Comparison of ENCODE assay signal across 9 cellular contexts in the genomic region with DNA sequence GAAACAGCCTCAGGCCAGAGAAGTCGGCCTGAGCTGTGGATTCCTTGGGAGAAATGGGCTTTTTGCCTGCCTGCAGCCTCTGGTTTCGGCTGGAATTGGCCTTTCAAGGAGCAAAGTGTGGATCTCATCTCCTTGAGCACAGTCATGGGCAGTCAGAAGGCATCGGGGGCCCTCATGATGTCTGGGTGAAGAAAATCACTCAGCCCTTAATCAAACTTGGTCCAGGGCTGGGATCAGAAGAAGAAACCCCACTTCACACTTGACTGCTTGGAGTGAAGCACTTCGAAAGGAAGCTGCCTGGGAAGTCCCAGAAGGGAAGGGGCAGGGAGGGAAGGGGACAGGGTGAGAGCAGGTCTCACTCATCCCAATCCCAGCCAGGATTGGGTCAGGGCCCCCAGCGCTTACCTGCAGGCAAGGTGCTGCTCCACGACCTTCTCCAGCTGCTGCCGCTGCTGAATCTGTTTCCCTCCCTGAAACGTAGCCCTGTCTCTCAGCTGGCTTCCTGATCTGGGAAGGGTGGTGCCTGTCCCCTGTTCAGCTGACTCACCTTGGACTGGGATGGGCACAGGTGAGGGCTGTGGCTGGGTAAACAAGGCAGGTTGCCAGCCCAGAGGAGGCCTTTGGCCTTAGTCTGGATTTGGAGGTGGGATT. TPM values are rescaled to one million over a fixed set of nuclear protein-coding genes. Genes with fewer than 3 reads are reported as not detected.
A peak's percentile ranks its signal among the peaks of the same experiment; 100 is the strongest.
DNase-seq lines count a peak whose midpoint lies in the region; TF ChIP-seq lines count a peak whose summit lies in the region.
"Had no signal": no experiment of that assay in that cellular context is flagged by ENCODE, and none has a peak within 500 bp of the region (broad histone marks: within the 10 kb centered on the region; RNA-seq: fewer than 3 reads in every experiment).

A gene with protein sequence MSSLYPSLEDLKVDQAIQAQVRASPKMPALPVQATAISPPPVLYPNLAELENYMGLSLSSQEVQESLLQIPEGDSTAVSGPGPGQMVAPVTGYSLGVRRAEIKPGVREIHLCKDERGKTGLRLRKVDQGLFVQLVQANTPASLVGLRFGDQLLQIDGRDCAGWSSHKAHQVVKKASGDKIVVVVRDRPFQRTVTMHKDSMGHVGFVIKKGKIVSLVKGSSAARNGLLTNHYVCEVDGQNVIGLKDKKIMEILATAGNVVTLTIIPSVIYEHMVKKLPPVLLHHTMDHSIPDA (minus strand): TSS at position 460 of the 651 bp plus-strand sequence. CDS start 8,723 bp downstream, outside the sequence.

- peaks cover 41% of the 10 kb centered on the region for H3K4me1 ChIP-seq in CD8-positive, alpha-beta memory T cell (ENCODE audit: insufficient read depth, low read length)
- H3K4me1 ChIP-seq in effector memory CD4-positive, alpha-beta T cell (ENCODE audit: control insufficient read depth, insufficient read depth, low read length, poor library complexity, severe bottlenecking), result peaks cover 28% of the 10 kb centered on the region
- H3K4me1 ChIP-seq in osteoblast (ENCODE audit: insufficient read depth, low read length), result peaks cover 39% of the 10 kb centered on the region

- no peak for TF ChIP-seq CTCF in osteoblast (IDR thresholded peaks at IDR 0.05; ENCODE audit: extremely low read depth, low read depth, low read length)

- H3K9me3 ChIP-seq in CD8-positive, alpha-beta memory T cell (ENCODE audit: low read length), result no peaks in the 10 kb centered on the region
- H3K9me3 ChIP-seq in effector memory CD4-positive, alpha-beta T cell (ENCODE audit: control insufficient read depth, low read length), result no peaks in the 10 kb centered on the region
- no peaks in the 10 kb centered on the region for H3K9me3 ChIP-seq in osteoblast (ENCODE audit: low read depth, low read length)

- no peaks in the 10 kb centered on the region for H3K27me3 ChIP-seq in CD8-positive, alpha-beta memory T cell (ENCODE audit: insufficient read depth, low read length, poor library complexity, severe bottlenecking)
- H3K27me3 ChIP-seq in effector memory CD4-positive, alpha-beta T cell (replicated peaks; ENCODE audit: control insufficient read depth, insufficient read depth, low read length, poor library complexity, severe bottlenecking), result no peaks in the 10 kb centered on the region
- H3K27me3 ChIP-seq in osteoblast (ENCODE audit: insufficient read depth, low read length), result no peaks in the 10 kb centered on the region

- POLR2A ChIA-PET in CD8-positive, alpha-beta memory T cell (lab: Charles Lee), result no interaction called here

- peaks cover 0 to 45% (median 0%) of the 10 kb centered on the region in 3 donors for H3K36me3 Mint-ChIP-seq in CD8-positive, alpha-beta memory T cell

- CTCF ChIA-PET in CD8-positive, alpha-beta memory T cell (lab: Charles Lee), result no interaction called here

- peaks cover 33% of the 10 kb centered on the region for H4K20me1 ChIP-seq in osteoblast (ENCODE audit: insufficient read depth, low read length)

- peaks cover 5% of the 10 kb centered on the region for H3K36me3 ChIP-seq in CD8-positive, alpha-beta memory T cell (ENCODE audit: insufficient read depth, low read length)
- peaks cover 7% of the 10 kb centered on the region for H3K36me3 ChIP-seq in effector memory CD4-positive, alpha-beta T cell (ENCODE audit: control insufficient read depth, insufficient read depth, low read length)
- peaks cover 9% of the 10 kb centered on the region for H3K36me3 ChIP-seq in osteoblast (ENCODE audit: insufficient read depth, low read length)

- H3K27ac ChIP-seq in CD8-positive, alpha-beta memory T cell (ENCODE audit: low read depth, low read length), result no peak within 1 kb of the TSS
- peak within 1 kb of the TSS; percentile 47 for H3K27ac ChIP-seq in effector memory CD4-positive, alpha-beta T cell (ENCODE audit: insufficient read depth, low read length, poor library complexity, severe bottlenecking)
- H3K27ac ChIP-seq in osteoblast (ENCODE audit: low read depth, low read length), result peak within 1 kb of the TSS; percentile 100

- H3K4me3 Mint-ChIP-seq in CD8-positive, alpha-beta memory T cell, result peak within 1 kb of the TSS in 1 of 7 donors; percentile 69

- H3K4me2 ChIP-seq in osteoblast (ENCODE audit: insufficient read depth, low read length), result peak within 1 kb of the TSS; percentile 95

- no peak within 1 kb of the TSS for H3K4me3 ChIP-seq in CD8-positive, alpha-beta memory T cell (ENCODE audit: low read length)
- no peak within 1 kb of the TSS for H3K4me3 ChIP-seq in effector memory CD4-positive, alpha-beta T cell (ENCODE audit: insufficient read depth, low read depth, low read length, poor library complexity, severe bottlenecking)
- H3K4me3 ChIP-seq in osteoblast (ENCODE audit: insufficient read depth, low read length), result no peak within 1 kb of the TSS

- H2AFZ ChIP-seq in osteoblast (ENCODE audit: low read length), result no peak within 1 kb of the TSS

- H3K27ac Mint-ChIP-seq in CD8-positive, alpha-beta memory T cell, result peak within 1 kb of the TSS; percentile 49 to 92 (median 76)

- no peaks in the 10 kb centered on the region for H3K27me3 Mint-ChIP-seq in CD8-positive, alpha-beta memory T cell

- no peak for DNase-seq in CD8-positive, alpha-beta memory T cell
- peak; percentile 43 for DNase-seq in NCI-H510A treated with DMSO at 0.1 percent for 48 hours (lab: John Stamatoyannopoulos, UW)
- DNase-seq in effector memory CD4-positive, alpha-beta T cell, result no peak
- DNase-seq in osteoblast (ENCODE audit: insufficient read length, low spot score, missing footprints), result peak; percentile 32
- DNase-seq in NCI-H526 treated with DMSO at 0.1 percent for 48 hours (lab: John Stamatoyannopoulos, UW), result no peak
- DNase-seq in retina, result no peak
- DNase-seq in dermis blood vessel endothelial cell, result no peak
- no peak for DNase-seq in UCSD-AML1 (lab: John Stamatoyannopoulos, UW; ENCODE audit: unreplicated experiment)
- DNase-seq: KG1 had no signal

- peaks cover 74% of the 10 kb centered on the region for H3K79me2 ChIP-seq in osteoblast (ENCODE audit: insufficient read depth, low read length)

- H3K4me1 Mint-ChIP-seq in CD8-positive, alpha-beta memory T cell, result peaks cover 16 to 35% (median 31%) of the 10 kb centered on the region in 3 donors

- H3K9me3 Mint-ChIP-seq in CD8-positive, alpha-beta memory T cell, result no peaks in the 10 kb centered on the region

RNA-seq across cellular contexts. Expression of the gene that starts here (rescaled TPM):
- 1 to 10 TPM; 3.7 to 4.7 TPM for total RNA-seq in CD8-positive, alpha-beta memory T cell
- polyA plus RNA-seq in CD8-positive, alpha-beta memory T cell, result 2.2 TPM
- 2.2 and 3.2 TPM in 2 replicates for total RNA-seq in osteoblast
- 4.6 and 6.0 TPM in 2 replicates for total RNA-seq in dermis blood vessel endothelial cell

Comparison
In these comparisons a context has a peak if more than half of its experiments do, and no peak if none do; other contexts are left out.
1. DNase-seq: peak in NCI-H510A treated with DMSO at 0.1 percent for 48 hours (single experiment) and osteoblast (single experiment); none in CD8-positive, alpha-beta memory T cell (0 of 5), effector memory CD4-positive, alpha-beta T cell (0 of 3), NCI-H526 treated with DMSO at 0.1 percent for 48 hours (single experiment), retina (single experiment), dermis blood vessel endothelial cell (single experiment) and UCSD-AML1 (single experiment).